29 cellular contexts compared by ENCODE assay signal in the genomic region with DNA sequence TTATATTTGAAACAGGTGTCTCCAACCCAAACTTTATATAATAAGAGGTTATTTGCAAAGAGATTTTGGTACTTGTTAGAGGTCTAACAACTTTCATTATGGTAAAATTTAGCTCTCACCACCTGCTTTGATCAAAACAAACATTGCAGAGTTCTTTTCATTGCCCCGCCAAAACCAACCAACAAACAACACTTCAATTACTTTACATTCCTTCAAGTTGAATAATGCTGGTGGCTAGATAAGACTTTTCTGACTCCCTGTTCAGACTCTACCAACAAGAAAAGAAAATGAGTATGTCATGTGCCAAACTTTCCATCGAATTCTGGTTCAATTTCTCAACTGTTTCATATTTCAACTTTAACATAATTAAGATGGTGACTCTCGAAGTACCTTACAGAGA.
"Had no signal": no experiment of that assay in that cellular context is flagged by ENCODE, and none has a peak within 500 bp of the region (broad histone marks: within the 10 kb centered on the region; RNA-seq: fewer than 3 reads in every experiment).

No MANE protein-coding gene starts in this region.

- H3K27me3 ChIP-seq: esophagus muscularis mucosa, foreskin keratinocyte, gastrocnemius medialis, heart left ventricle had no signal

- H3K4me1 Mint-ChIP-seq: activated CD4-positive, alpha-beta T cell treated with anti-CD3 and anti-CD28 coated beads for 36 hours; activated CD4-positive, alpha-beta T cell treated with anti-CD3 and anti-CD28 coated beads, Interleukin-2, amount 10 ng/mL, durations not matched to agents 24 days and 14 days; brain had no signal

- H3K9me3 Mint-ChIP-seq: effector memory CD8-positive, alpha-beta T cell had no signal

- H3K4me3 Mint-ChIP-seq: activated CD4-positive, alpha-beta memory T cell treated with anti-CD3 and anti-CD28 coated beads for 36 hours; activated CD4-positive, alpha-beta T cell treated with anti-CD3 and anti-CD28 coated beads for 36 hours; activated CD4-positive, alpha-beta T cell treated with anti-CD3 and anti-CD28 coated beads, Interleukin-2, amount 10 ng/mL, durations not matched to agents 24 days and 14 days; activated naive CD8-positive, alpha-beta T cell; activated T-cell treated with anti-CD3 and anti-CD28 coated beads, Interleukin-2, amount 50 U/mL, for 24 hours; activated T-cell treated with anti-CD3 and anti-CD28 coated beads, Interleukin-2, amount 50 U/mL, for 72 hours; brain; effector memory CD8-positive, alpha-beta T cell had no signal

- H3K4me1 ChIP-seq: esophagus muscularis mucosa, gastrocnemius medialis, heart left ventricle had no signal

- H3K27ac ChIP-seq: esophagus muscularis mucosa, foreskin keratinocyte, gastrocnemius medialis, heart left ventricle had no signal

- H3K4me3 ChIP-seq: esophagus muscularis mucosa, gastrocnemius medialis, heart left ventricle had no signal

- H3K36me3 ChIP-seq: esophagus muscularis mucosa, gastrocnemius medialis, heart left ventricle had no signal

- H3K27ac Mint-ChIP-seq: activated CD4-positive, alpha-beta memory T cell treated with anti-CD3 and anti-CD28 coated beads for 36 hours; activated CD4-positive, alpha-beta T cell treated with anti-CD3 and anti-CD28 coated beads for 36 hours; activated CD4-positive, alpha-beta T cell treated with anti-CD3 and anti-CD28 coated beads, Interleukin-2, amount 10 ng/mL, durations not matched to agents 24 days and 14 days; activated naive CD8-positive, alpha-beta T cell; activated T-cell treated with anti-CD3 and anti-CD28 coated beads, Interleukin-2, amount 50 U/mL, for 24 hours; activated T-cell treated with anti-CD3 and anti-CD28 coated beads, Interleukin-2, amount 50 U/mL, for 72 hours; brain; effector memory CD8-positive, alpha-beta T cell had no signal

- H3K9me3 ChIP-seq: gastrocnemius medialis had no signal

- H3K27me3 Mint-ChIP-seq: activated naive CD8-positive, alpha-beta T cell; activated T-cell treated with anti-CD3 and anti-CD28 coated beads, Interleukin-2, amount 50 U/mL, for 24 hours; brain had no signal

- DNase-seq: activated CD4-positive, alpha-beta memory T cell treated with anti-CD3 and anti-CD28 coated beads for 36 hours; activated CD4-positive, alpha-beta T cell treated with anti-CD3 and anti-CD28 coated beads for 36 hours; activated CD4-positive, alpha-beta T cell treated with anti-CD3 and anti-CD28 coated beads, Interleukin-2, amount 10 ng/mL, durations not matched to agents 24 days and 14 days; activated CD4-positive, CD25-positive, alpha-beta regulatory T cell; activated CD4-positive, CD25-positive, alpha-beta regulatory T cell treated with anti-CD3 and anti-CD28 coated beads, Interleukin-2, amount 50 U/mL, for 72 hours; activated CD8-positive, alpha-beta memory T cell treated with anti-CD3 and anti-CD28 coated beads, Interleukin-2, amount 50 U/mL, for 48 hours; activated effector memory CD4-positive, alpha-beta T cell treated with Interleukin-2 at 50 U/mL for 16 hours; activated gamma-delta T cell treated with Interleukin-2 at 50 U/mL for 16 hours; activated naive CD4-positive, alpha-beta T cell treated with anti-CD3 and anti-CD28 coated beads, Interleukin-2, amount 50 U/mL, for 16 hours; activated naive CD4-positive, alpha-beta T cell treated with Interleukin-2 at 50 U/mL for 16 hours; activated T-cell treated with anti-CD3 and anti-CD28 coated beads for 4 hours; activated T-cell treated with anti-CD3 and anti-CD28 coated beads, Interleukin-2, amount 50 U/mL, for 24 hours; activated T-cell treated with anti-CD3 and anti-CD28 coated beads, Interleukin-2, amount 50 U/mL, for 72 hours; amygdala; aorta; caudate nucleus; cortex of kidney; dermis blood vessel endothelial cell; effector CD4-positive, alpha-beta T cell; effector memory CD8-positive, alpha-beta T cell; erythroblast; foreskin keratinocyte; gastrocnemius medialis; glutamatergic neuron; heart left ventricle; T-helper 2 cell had no signal

- H3K36me3 Mint-ChIP-seq: activated CD4-positive, alpha-beta memory T cell treated with anti-CD3 and anti-CD28 coated beads for 36 hours; activated naive CD8-positive, alpha-beta T cell; brain had no signal
